ENCODE assay signal across 8 cellular contexts in genomic region chr17:6444573-6445335, GRCh38. TPM values are rescaled to one million over a fixed set of nuclear protein-coding genes. Genes with fewer than 3 reads are reported as not detected.
DNase-seq lines count a peak whose midpoint lies in the region; ATAC-seq lines count a peak whose summit lies in the region.

No MANE protein-coding gene starts in this region.

- no peaks in the 10 kb centered on the region for H3K9me3 Mint-ChIP-seq in activated naive CD8-positive, alpha-beta T cell (ENCODE audit: low read depth)
- H3K9me3 Mint-ChIP-seq in immature natural killer cell: no peaks in the 10 kb centered on the region
- H3K9me3 Mint-ChIP-seq in stimulated activated naive B cell treated with anti-CD40 and anti-IgM and Interleukin-4, amounts not matched to agents 10 μg/mL and 1 μg/mL and 100 μg/mL, for 72 hours: no peaks in the 10 kb centered on the region

- DNase-seq in DMS53 (lab: John Stamatoyannopoulos, UW) (peak; percentile 56), DMS53 treated with DMSO at 0.1 percent for 48 hours (lab: John Stamatoyannopoulos, UW; ENCODE audit: unreplicated experiment) (no peak), immature natural killer cell (no peak), activated gamma-delta T cell treated with Interleukin-2 at 50 U/mL for 16 hours (no peak), NCI-H146 treated with DMSO at 0.1 percent for 48 hours (lab: John Stamatoyannopoulos, UW; ENCODE audit: unreplicated experiment) (no peak)
- no peak for DNase-seq in stimulated activated naive B cell treated with anti-CD40 and anti-IgM and Interleukin-4, amounts not matched to agents 10 μg/mL and 1 μg/mL and 100 μg/mL, for 72 hours

- ATAC-seq in stimulated activated naive B cell treated with anti-CD40 and anti-IgM and Interleukin-4, amounts not matched to agents 10 μg/mL and 1 μg/mL and 100 μg/mL, for 72 hours (replicated peaks): no peak
- no peak for ATAC-seq in GM18861 (IDR thresholded peaks at IDR 0.05; ENCODE audit: unreplicated experiment)

- H3K4me1 Mint-ChIP-seq in activated naive CD8-positive, alpha-beta T cell (ENCODE audit: low read depth): peaks cover 11% of the 10 kb centered on the region
- peaks cover 13 to 17% of the 10 kb centered on the region in 2 donors for H3K4me1 Mint-ChIP-seq in immature natural killer cell
- H3K4me1 Mint-ChIP-seq in stimulated activated naive B cell treated with anti-CD40 and anti-IgM and Interleukin-4, amounts not matched to agents 10 μg/mL and 1 μg/mL and 100 μg/mL, for 72 hours: peaks cover 6% of the 10 kb centered on the region in 2 donors

- H3K4me3 Mint-ChIP-seq in activated naive CD8-positive, alpha-beta T cell: peak overlapping the region; percentile 89
- peak overlapping the region; percentile 89 to 95 (median 92) for H3K4me3 Mint-ChIP-seq in immature natural killer cell
- peak overlapping the region; percentile 89 for H3K4me3 Mint-ChIP-seq in stimulated activated naive B cell treated with anti-CD40 and anti-IgM and Interleukin-4, amounts not matched to agents 10 μg/mL and 1 μg/mL and 100 μg/mL, for 72 hours

- peaks cover 1% of the 10 kb centered on the region for H3K27me3 Mint-ChIP-seq in activated naive CD8-positive, alpha-beta T cell
- peaks cover 2 to 9% (median 3%) of the 10 kb centered on the region in 3 donors for H3K27me3 Mint-ChIP-seq in immature natural killer cell (ENCODE audit: low read depth in 3 of 3)
- H3K27me3 Mint-ChIP-seq in stimulated activated naive B cell treated with anti-CD40 and anti-IgM and Interleukin-4, amounts not matched to agents 10 μg/mL and 1 μg/mL and 100 μg/mL, for 72 hours: peaks cover under 1 to 6% of the 10 kb centered on the region in 2 donors

- peak overlapping the region; percentile 22 for H3K27ac Mint-ChIP-seq in activated naive CD8-positive, alpha-beta T cell
- H3K27ac Mint-ChIP-seq in immature natural killer cell: peak overlapping the region in 4 of 6 donors; percentile 65 to 83 (median 82)
- H3K27ac Mint-ChIP-seq in stimulated activated naive B cell treated with anti-CD40 and anti-IgM and Interleukin-4, amounts not matched to agents 10 μg/mL and 1 μg/mL and 100 μg/mL, for 72 hours: peak overlapping the region; percentile 93

- H3K36me3 Mint-ChIP-seq in activated naive CD8-positive, alpha-beta T cell: no peaks in the 10 kb centered on the region
- no peaks in the 10 kb centered on the region for H3K36me3 Mint-ChIP-seq in immature natural killer cell
- peaks cover 0 to 1% of the 10 kb centered on the region in 2 donors for H3K36me3 Mint-ChIP-seq in stimulated activated naive B cell treated with anti-CD40 and anti-IgM and Interleukin-4, amounts not matched to agents 10 μg/mL and 1 μg/mL and 100 μg/mL, for 72 hours

RNA-seq across cellular contexts. Expression of gene PIMREG, which starts 0.5 kb away (rescaled TPM):
- polyA plus RNA-seq in immature natural killer cell: 1 to 10 TPM; 1.4 to 1.6 (median 1.5) TPM

RNA-seq across cellular contexts. Expression of gene AIPL1, which starts 9.8 kb away (rescaled TPM):
- not detected for polyA plus RNA-seq in immature natural killer cell

Comparison
In these comparisons a context has a peak if more than half of its experiments do, and no peak if none do; other contexts are left out.
1. H3K27ac Mint-ChIP-seq: peak in every context shown above with its lines; median percentile 93 in stimulated activated naive B cell treated with anti-CD40 and anti-IgM and Interleukin-4, amounts not matched to agents 10 μg/mL and 1 μg/mL and 100 μg/mL, for 72 hours; 82 in immature natural killer cell; 22 in activated naive CD8-positive, alpha-beta T cell.